Comparison of ENCODE assay signal across 23 cellular contexts in genomic region chr2:69517410-69517809, GRCh38.
"Had no signal": no experiment of that assay in that cellular context is flagged by ENCODE, and none has a peak within 500 bp of the region (broad histone marks: within the 10 kb centered on the region; RNA-seq: fewer than 3 reads in every experiment).

No MANE protein-coding gene starts in this region.

- H3K9me3 ChIP-seq: heart right ventricle, mucosa of descending colon, pancreas, psoas muscle, right atrium auricular region, upper lobe of left lung had no signal

- H3K27ac ChIP-seq: heart right ventricle, pancreas, psoas muscle, right atrium auricular region, upper lobe of left lung had no signal

- H3K27me3 ChIP-seq: heart right ventricle, pancreas, right atrium auricular region, upper lobe of left lung had no signal

- H3K4me1 ChIP-seq: pancreas, psoas muscle had no signal

- H3K4me3 ChIP-seq: heart right ventricle, mucosa of descending colon, pancreas, psoas muscle, right atrium auricular region, upper lobe of left lung had no signal

- H3K9me3 Mint-ChIP-seq: activated B cell treated with CpG ODN at 0.5 μM for 24 hours; activated CD4-positive, alpha-beta memory T cell treated with anti-CD3 and anti-CD28 coated beads for 36 hours; activated naive CD8-positive, alpha-beta T cell treated with anti-CD3 and anti-CD28 coated beads, Interleukin-2, amount 10 ng/mL, durations not matched to agents 7 days and 5 days; brain; memory B cell; nephron progenitor cell had no signal

- H3K4me1 Mint-ChIP-seq: activated B cell treated with CpG ODN at 0.5 μM for 24 hours, memory B cell had no signal

- DNase-seq: activated B cell treated with CpG ODN at 0.5 μM for 24 hours; activated CD4-positive, alpha-beta memory T cell treated with anti-CD3 and anti-CD28 coated beads for 36 hours; activated CD4-positive, alpha-beta T cell treated with anti-CD3 and anti-CD28 coated beads for 4 hours; activated naive CD4-positive, alpha-beta T cell; activated naive CD8-positive, alpha-beta T cell treated with anti-CD3 and anti-CD28 coated beads, Interleukin-2, amount 10 ng/mL, durations not matched to agents 7 days and 5 days; aorta; caudate nucleus; dermis blood vessel endothelial cell; effector CD8-positive, alpha-beta T cell; heart right ventricle; left colon; mucosa of descending colon; nephron progenitor cell; pancreas; psoas muscle; stimulated activated CD4-positive, alpha-beta T cell treated with anti-CD3 and anti-CD28 coated beads, Interleukin-4, amount 100 ng/mL, for 24 hours; stimulated activated naive CD8-positive, alpha-beta T cell treated with anti-CD3 and anti-CD28 coated beads, Interleukin-15, Interleukin-2, amounts not matched to agents 100 U/mL and 50 U/mL, for 24 hours; T1000; upper lobe of left lung had no signal

- H3K4me3 Mint-ChIP-seq: activated B cell treated with CpG ODN at 0.5 μM for 24 hours; activated CD4-positive, alpha-beta memory T cell treated with anti-CD3 and anti-CD28 coated beads for 36 hours; activated naive CD8-positive, alpha-beta T cell treated with anti-CD3 and anti-CD28 coated beads, Interleukin-2, amount 10 ng/mL, durations not matched to agents 7 days and 5 days; brain; memory B cell; nephron progenitor cell had no signal

- ATAC-seq: esophagus mucosa; heart right ventricle; left colon; mucosa of descending colon; pancreas; psoas muscle; stimulated activated naive CD8-positive, alpha-beta T cell treated with anti-CD3 and anti-CD28 coated beads, Interleukin-15, Interleukin-2, amounts not matched to agents 100 U/mL and 50 U/mL, for 24 hours had no signal

- H3K27me3 Mint-ChIP-seq: activated B cell treated with CpG ODN at 0.5 μM for 24 hours; activated CD4-positive, alpha-beta memory T cell treated with anti-CD3 and anti-CD28 coated beads for 36 hours; activated naive CD8-positive, alpha-beta T cell treated with anti-CD3 and anti-CD28 coated beads, Interleukin-2, amount 10 ng/mL, durations not matched to agents 7 days and 5 days; brain; memory B cell had no signal

- H3K27ac Mint-ChIP-seq: activated B cell treated with CpG ODN at 0.5 μM for 24 hours; activated CD4-positive, alpha-beta memory T cell treated with anti-CD3 and anti-CD28 coated beads for 36 hours; activated naive CD8-positive, alpha-beta T cell treated with anti-CD3 and anti-CD28 coated beads, Interleukin-2, amount 10 ng/mL, durations not matched to agents 7 days and 5 days; brain; memory B cell; nephron progenitor cell had no signal
